ENCODE assay signal across 9 cellular contexts in the genomic region with DNA sequence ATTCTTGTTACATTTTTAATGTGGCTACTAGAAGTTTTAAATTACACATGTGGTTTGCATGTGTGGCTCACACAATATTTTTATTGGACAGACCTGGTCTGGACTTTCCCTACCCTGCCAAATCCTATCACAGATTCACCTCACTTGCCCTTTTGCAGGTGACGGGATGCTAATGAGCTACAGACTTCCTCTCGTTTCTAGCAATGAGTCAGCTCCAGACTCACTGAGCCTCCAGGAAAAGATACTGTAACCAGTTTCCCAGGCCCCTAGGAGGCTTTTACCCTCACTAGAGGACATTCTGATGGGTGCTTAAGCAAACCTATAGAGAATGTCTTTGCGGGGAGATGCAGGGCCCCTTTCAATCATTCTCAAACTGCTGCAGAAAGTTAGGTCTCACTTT.
DNase-seq lines count a peak whose midpoint lies in the region; ATAC-seq and TF ChIP-seq lines count a peak whose summit lies in the region.
"Had no signal": no experiment of that assay in that cellular context is flagged by ENCODE, and none has a peak within 500 bp of the region (broad histone marks: within the 10 kb centered on the region; RNA-seq: fewer than 3 reads in every experiment).

No MANE protein-coding gene starts in this region.

- no peak overlapping the region for H3K4me3 Mint-ChIP-seq in Calu3 (ENCODE audit: low read depth, unreplicated experiment)
- H3K4me3 Mint-ChIP-seq: dendritic cell treated with granulocyte-macrophage colony-stimulating factor and Interleukin-4, amounts not matched to agents 40 ng/mL and 50 ng/mL, for 4 days had no signal

- CTCF ChIA-PET in Calu3 (lab: Charles Lee) = interaction anchor here (0.6 kb wide), 2 partner anchors 22 to 174 kb away, joined by 3 to 11 read pairs; no protein-coding TSS in a partner anchor

- DNase-seq in Calu3 (peak; percentile 54), body of pancreas (no peak), germinal center (ENCODE audit: low spot score) (no peak), upper lobe of right lung (no peak), ureter (ENCODE audit: low spot score) (no peak), prostate gland (ENCODE audit: low spot score) (no peak)

- no TSS peak for BruUV-seq in Calu3 (replicated peaks; lab: Mats Ljungman, UMichigan)

- H3K27me3 Mint-ChIP-seq in Calu3 (ENCODE audit: unreplicated experiment) = no peaks in the 10 kb centered on the region

- H3K27me3 ChIP-seq in body of pancreas (no peaks in the 10 kb centered on the region), upper lobe of right lung (no peaks in the 10 kb centered on the region), prostate gland (replicated peaks; ENCODE audit: insufficient read depth) (no peaks in the 10 kb centered on the region)

- H3K36me3 ChIP-seq in body of pancreas (replicated peaks in 1 of 2; ENCODE audit: insufficient read depth in 1 of 2, low read depth in 2 of 2) = no peaks in the 10 kb centered on the region
- H3K36me3 ChIP-seq in upper lobe of right lung = no peaks in the 10 kb centered on the region
- no peaks in the 10 kb centered on the region for H3K36me3 ChIP-seq in prostate gland

- ATAC-seq in GM19395 (IDR thresholded peaks at IDR 0.05; ENCODE audit: unreplicated experiment) (peak; percentile 97), HG03342 (IDR thresholded peaks at IDR 0.05; ENCODE audit: unreplicated experiment) (peak; percentile 89), body of pancreas (peak; percentile 30), upper lobe of right lung (no peak)

- TF ChIP-seq CTCF in Calu3 (IDR thresholded peaks at IDR 0.05; ENCODE audit: unreplicated experiment) (no peak), body of pancreas (IDR thresholded peaks at IDR 0.05) (no peak), upper lobe of right lung (IDR thresholded peaks at IDR 0.05) (no peak), prostate gland (IDR thresholded peaks at IDR 0.05) (no peak)

- H3K9me3 Mint-ChIP-seq in Calu3 (ENCODE audit: low read depth, unreplicated experiment) = no peaks in the 10 kb centered on the region
- H3K9me3 Mint-ChIP-seq: dendritic cell treated with granulocyte-macrophage colony-stimulating factor and Interleukin-4, amounts not matched to agents 40 ng/mL and 50 ng/mL, for 4 days had no signal

- H3K9me3 ChIP-seq in body of pancreas (no peaks in the 10 kb centered on the region), upper lobe of right lung (no peaks in the 10 kb centered on the region), prostate gland (no peaks in the 10 kb centered on the region)

- no peak for TF ChIP-seq POLR2A in body of pancreas (IDR thresholded peaks at IDR 0.05)
- no peak for TF ChIP-seq POLR2A in prostate gland (IDR thresholded peaks at IDR 0.05)

- peaks cover 11% of the 10 kb centered on the region for H3K4me1 Mint-ChIP-seq in Calu3 (ENCODE audit: low read depth, unreplicated experiment)

- H3K27ac ChIP-seq in body of pancreas (no peak overlapping the region), upper lobe of right lung (no peak overlapping the region), prostate gland (no peak overlapping the region)

- no peaks in the 10 kb centered on the region for H3K36me3 Mint-ChIP-seq in Calu3 (ENCODE audit: insufficient read depth, unreplicated experiment)

- 63 to 66% methylated on average over 3 of the region's 3 CpGs for WGBS in body of pancreas, 2 donors
- WGBS in prostate gland = 79% methylated on average over 3 of the region's 3 CpGs

- intact Hi-C loops in Calu3 (cut with micrococcal nuclease; ENCODE audit: unreplicated experiment) = no loop called here
- intact Hi-C loops in body of pancreas (cut with DNase I) = no loop called here
- intact Hi-C loops in upper lobe of right lung (cut with DNase I) = no loop called here
- intact Hi-C loops in prostate gland (cut with DNase I) = no loop called here

- H3K4me3 ChIP-seq in body of pancreas (no peak overlapping the region), upper lobe of right lung (no peak overlapping the region), prostate gland (no peak overlapping the region)

- H3K4me1 ChIP-seq in body of pancreas = no peaks in the 10 kb centered on the region
- no peaks in the 10 kb centered on the region for H3K4me1 ChIP-seq in upper lobe of right lung
- no peaks in the 10 kb centered on the region for H3K4me1 ChIP-seq in prostate gland (replicated peaks)

- H3K27ac Mint-ChIP-seq in Calu3 (ENCODE audit: unreplicated experiment) = no peak overlapping the region
- H3K27ac Mint-ChIP-seq: dendritic cell treated with granulocyte-macrophage colony-stimulating factor and Interleukin-4, amounts not matched to agents 40 ng/mL and 50 ng/mL, for 4 days had no signal
